ENCODE assay signal across 10 cellular contexts in the genomic region with DNA sequence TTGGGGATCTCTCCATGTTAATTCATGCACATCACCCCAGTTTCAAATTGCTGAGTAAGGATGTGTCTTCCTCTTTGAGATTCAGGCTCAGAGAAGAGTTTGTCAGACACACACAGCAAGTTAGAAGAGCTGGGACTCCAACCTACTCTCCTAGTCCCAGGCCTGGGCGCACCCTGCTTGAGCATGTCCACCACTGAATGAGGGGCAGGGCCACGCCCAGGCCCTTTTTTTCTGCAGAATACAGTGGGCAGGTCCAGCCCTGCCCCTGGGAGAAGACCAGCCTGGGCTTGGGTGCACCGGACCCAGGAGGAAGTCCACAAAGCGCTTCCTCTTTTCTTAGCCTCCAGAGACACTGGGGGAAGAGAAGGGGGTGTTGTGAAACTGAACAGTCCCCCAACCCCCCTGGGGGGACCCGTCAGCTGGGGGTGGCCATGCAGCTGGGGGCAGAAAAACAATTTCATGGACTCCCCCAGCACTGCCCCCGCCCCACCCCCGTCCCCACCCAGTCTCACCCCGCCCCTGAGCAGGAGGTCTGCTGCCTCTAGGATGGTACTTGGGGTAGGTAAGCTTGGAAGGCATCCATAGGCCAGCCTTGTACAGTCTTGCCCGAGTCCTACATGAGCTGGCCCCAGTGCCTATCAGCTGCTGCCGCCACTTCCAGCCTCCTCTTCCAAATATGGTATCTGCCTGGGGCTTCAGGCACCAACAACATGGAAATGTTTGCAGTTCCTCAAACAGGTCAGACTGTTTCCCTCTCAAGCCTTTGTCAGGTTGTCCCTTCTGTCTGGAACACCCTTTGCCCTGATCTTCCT. TPM values are rescaled to one million over a fixed set of nuclear protein-coding genes. Genes with fewer than 3 reads are reported as not detected.
DNase-seq lines count a peak whose midpoint lies in the region; ATAC-seq and TF ChIP-seq lines count a peak whose summit lies in the region.
"Had no signal": no experiment of that assay in that cellular context is flagged by ENCODE, and none has a peak within 500 bp of the region (broad histone marks: within the 10 kb centered on the region; RNA-seq: fewer than 3 reads in every experiment).

No MANE protein-coding gene starts in this region.

- H3K4me3 Mint-ChIP-seq in CD4-positive, CD25-positive, alpha-beta regulatory T cell = no peak overlapping the region
- H3K4me3 Mint-ChIP-seq in type B pancreatic cell = no peak overlapping the region

- no peaks in the 10 kb centered on the region for H3K36me3 Mint-ChIP-seq in CD4-positive, CD25-positive, alpha-beta regulatory T cell
- no peaks in the 10 kb centered on the region for H3K36me3 Mint-ChIP-seq in type B pancreatic cell

- no peak overlapping the region for H3K27ac ChIP-seq in CD4-positive, CD25-positive, alpha-beta regulatory T cell (ENCODE audit: insufficient read depth, low read length, poor library complexity, severe bottlenecking)
- peak overlapping the region in 3 of 4 donors; percentile 26 to 62 (median 52) for H3K27ac ChIP-seq in Peyer's patch

- ATAC-seq in CD4-positive, CD25-positive, alpha-beta regulatory T cell (ENCODE audit: low read depth in 2 of 2) = peak; percentile 53 to 60
- ATAC-seq in GM21786 (IDR thresholded peaks at IDR 0.05; ENCODE audit: unreplicated experiment) = peak; percentile 73
- peak; percentile 63 for ATAC-seq in left lobe of liver
- ATAC-seq in HG03457 (IDR thresholded peaks at IDR 0.05; ENCODE audit: unreplicated experiment) = no peak
- no peak for ATAC-seq in GM18498 (IDR thresholded peaks at IDR 0.05; ENCODE audit: unreplicated experiment)

- no peak for TF ChIP-seq POLR2A in Peyer's patch (IDR thresholded peaks at IDR 0.05)

- no peaks in the 10 kb centered on the region for H3K4me1 ChIP-seq in CD4-positive, CD25-positive, alpha-beta regulatory T cell (ENCODE audit: control insufficient read depth, insufficient read depth, low read length, poor library complexity, severe bottlenecking)
- H3K4me1 ChIP-seq in Peyer's patch = no peaks in the 10 kb centered on the region

- DNase-seq in CD4-positive, CD25-positive, alpha-beta regulatory T cell = no peak
- DNase-seq in Peyer's patch = peak in 2 of 3 donors; percentile 67 to 68
- no peak for DNase-seq in left lobe of liver (ENCODE audit: low spot score)
- DNase-seq in type B pancreatic cell (ENCODE audit: extremely low spot score, unreplicated experiment) = no peak
- no peak for DNase-seq in stimulated activated naive CD4-positive, alpha-beta T cell treated with Interleukin-2 at 50 U/mL for 16 hours (lab: John Stamatoyannopoulos, UW)
- DNase-seq: activated CD8-positive, alpha-beta memory T cell treated with anti-CD3 and anti-CD28 coated beads, Interleukin-2, amount 50 U/mL, for 4 hours had no signal

- peaks cover 16% of the 10 kb centered on the region for H3K27me3 ChIP-seq in CD4-positive, CD25-positive, alpha-beta regulatory T cell (ENCODE audit: control insufficient read depth, insufficient read depth, low read length)
- H3K27me3 ChIP-seq in Peyer's patch = no peaks in the 10 kb centered on the region

- no peak for TF ChIP-seq CTCF in Peyer's patch (IDR thresholded peaks at IDR 0.05)
- TF ChIP-seq CTCF in type B pancreatic cell (conservative IDR thresholded peaks at IDR 0.05) = no peak

- no peak overlapping the region for H3K27ac Mint-ChIP-seq in CD4-positive, CD25-positive, alpha-beta regulatory T cell
- H3K27ac Mint-ChIP-seq in type B pancreatic cell = no peak overlapping the region

- peaks cover 46% of the 10 kb centered on the region for H3K27me3 Mint-ChIP-seq in CD4-positive, CD25-positive, alpha-beta regulatory T cell
- H3K27me3 Mint-ChIP-seq in type B pancreatic cell = peaks cover 70% of the 10 kb centered on the region

- peaks cover 0 to 3% (median 0%) of the 10 kb centered on the region in 4 donors for H3K4me1 Mint-ChIP-seq in CD4-positive, CD25-positive, alpha-beta regulatory T cell
- H3K4me1 Mint-ChIP-seq in type B pancreatic cell (ENCODE audit: unreplicated experiment) = no peaks in the 10 kb centered on the region

- H3K36me3 ChIP-seq in CD4-positive, CD25-positive, alpha-beta regulatory T cell (ENCODE audit: control insufficient read depth, insufficient read depth, low read length) = no peaks in the 10 kb centered on the region
- no peaks in the 10 kb centered on the region for H3K36me3 ChIP-seq in Peyer's patch

- H3K4me3 ChIP-seq in CD4-positive, CD25-positive, alpha-beta regulatory T cell (ENCODE audit: low read depth, low read length) = no peak overlapping the region
- peak overlapping the region in 1 of 4 donors; percentile 2 for H3K4me3 ChIP-seq in Peyer's patch

- H3K9me3 ChIP-seq in CD4-positive, CD25-positive, alpha-beta regulatory T cell (ENCODE audit: control insufficient read depth in 2 of 2, low read length in 2 of 2) = no peaks in the 10 kb centered on the region
- H3K9me3 ChIP-seq in Peyer's patch = no peaks in the 10 kb centered on the region

- no peaks in the 10 kb centered on the region for H3K9me3 Mint-ChIP-seq in CD4-positive, CD25-positive, alpha-beta regulatory T cell
- no peaks in the 10 kb centered on the region for H3K9me3 Mint-ChIP-seq in type B pancreatic cell

RNA-seq across cellular contexts. Expression of gene HCK, which starts 11.7 kb away (rescaled TPM):
- not detected for total RNA-seq in CD4-positive, CD25-positive, alpha-beta regulatory T cell
- under 1 TPM in 3 of 4 donors, not detected in 1; 0.23 to 0.87 (median 0.25) TPM for polyA plus RNA-seq in CD4-positive, CD25-positive, alpha-beta regulatory T cell
- total RNA-seq in Peyer's patch = 10 to 100 TPM in 3 of 4 donors, 1 to 10 TPM in 1; 8.0 to 56.1 (median 10.5) TPM
- 3.7 TPM for total RNA-seq in left lobe of liver
- total RNA-seq in type B pancreatic cell (ENCODE audit: low replicate concordance) = not detected in 2 replicates
- total RNA-seq: fibroblast of villous mesenchyme had no signal

RNA-seq across cellular contexts. Expression of gene CCM2L, which starts 30.1 kb away (rescaled TPM):
- total RNA-seq in CD4-positive, CD25-positive, alpha-beta regulatory T cell = not detected
- not detected for polyA plus RNA-seq in CD4-positive, CD25-positive, alpha-beta regulatory T cell
- total RNA-seq in Peyer's patch = 1 to 10 TPM in 3 of 4 donors, under 1 TPM in 1; 0.88 to 8.3 (median 3.9) TPM
- 1.5 TPM for total RNA-seq in left lobe of liver
- total RNA-seq in type B pancreatic cell (ENCODE audit: low replicate concordance) = 0.19 and 0.63 TPM in 2 replicates
- total RNA-seq: fibroblast of villous mesenchyme had no signal

Comparison
In these comparisons a context has a peak if more than half of its experiments do, and no peak if none do; other contexts are left out.
1. ATAC-seq: peak in CD4-positive, CD25-positive, alpha-beta regulatory T cell (2 of 2), GM21786 (single experiment) and left lobe of liver (single experiment); none in HG03457 (single experiment) and GM18498 (single experiment).
2. DNase-seq: peak in Peyer's patch (2 of 3); none in CD4-positive, CD25-positive, alpha-beta regulatory T cell (0 of 3), left lobe of liver (single experiment), type B pancreatic cell (single experiment) and stimulated activated naive CD4-positive, alpha-beta T cell treated with Interleukin-2 at 50 U/mL for 16 hours (single experiment).